ENCODE assay signal across 1 cellular context in genomic region chr16:1983544-1984346, GRCh38.
TF ChIP-seq lines count a peak whose summit lies in the region.

TSS of gene GFER (plus strand) at chr16:1984193. CDS start at chr16:1984219, 26 bp downstream.

TF ChIP-seq in HepG2, 621 proteins besides CTCF, POLR2A, EP300 and RAD21 (continued from another document and continues in another):
- TF ChIP-seq DBP (CRISPR knock-in tag; IDR thresholded peaks at IDR 0.05; ENCODE audit: not compliant biosample characterization) (peak; percentile 37), GATAD1 (CRISPR knock-in tag; IDR thresholded peaks at IDR 0.05) (peak; percentile 83), ZC3H13 (CRISPR knock-in tag; IDR thresholded peaks at IDR 0.05) (0 out of 2 replicates have a peak, but pooled peaks have one; percentile 14), ZNF121 (CRISPR knock-in tag; IDR thresholded peaks at IDR 0.05) (0 out of 2 replicates have a peak, but pooled peaks have one; percentile 6), HCFC1 (IDR thresholded peaks at IDR 0.05; ENCODE audit: low read depth, low read length) (peak; percentile 51), ZMYM3 (CRISPR knock-in tag; IDR thresholded peaks at IDR 0.05) (no peak), HIC2 (CRISPR knock-in tag; IDR thresholded peaks at IDR 0.05; ENCODE audit: low read depth) (no peak), RXRA (CRISPR knock-in tag; IDR thresholded peaks at IDR 0.05) (peak; percentile 85), SOX13 (IDR thresholded peaks at IDR 0.05) (no peak), SOX13 (CRISPR knock-in tag; conservative IDR thresholded peaks at IDR 0.05 in 1 of 2, IDR thresholded peaks at IDR 0.05 in 1 of 2) (no peak), CEBPB (IDR thresholded peaks at IDR 0.05; ENCODE audit: borderline replicate concordance, low read depth, low read length) (peak; percentile 75), KLF9 (CRISPR knock-in tag; IDR thresholded peaks at IDR 0.05; ENCODE audit: low read depth) (no peak), ZSCAN22 (CRISPR knock-in tag; IDR thresholded peaks at IDR 0.05) (no peak), ZMYM2 (CRISPR knock-in tag; IDR thresholded peaks at IDR 0.05) (peak; percentile 81), FOXC1 (CRISPR knock-in tag; IDR thresholded peaks at IDR 0.05; ENCODE audit: borderline replicate concordance) (peak; percentile 50; the same call in 1 of the 2 replicates), NONO (IDR thresholded peaks at IDR 0.05) (no peak), NONO (CRISPR knock-in tag; conservative IDR thresholded peaks at IDR 0.05) (peak; percentile 61), ZFP62 (CRISPR knock-in tag; IDR thresholded peaks at IDR 0.05) (no peak), BHLHE40 (IDR thresholded peaks at IDR 0.05; ENCODE audit: low read length) (peak; percentile 53), ZFX (CRISPR knock-in tag; IDR thresholded peaks at IDR 0.05; ENCODE audit: low read depth) (peak; percentile 86), POGK (CRISPR knock-in tag; conservative IDR thresholded peaks at IDR 0.05) (peak; percentile 75), ZBTB21 (CRISPR knock-in tag; IDR thresholded peaks at IDR 0.05) (no peak), REST (IDR thresholded peaks at IDR 0.05; ENCODE audit: borderline replicate concordance in 1 of 2, low read depth in 1 of 2, low read length in 2 of 2) (no peak), LCORL (IDR thresholded peaks at IDR 0.05) (no peak), LCORL (CRISPR knock-in tag; IDR thresholded peaks at IDR 0.05) (peak; percentile 90), TCF7 (IDR thresholded peaks at IDR 0.05; ENCODE audit: low read depth) (no peak), TERF1 (CRISPR knock-in tag; IDR thresholded peaks at IDR 0.05) (no peak), ZNF335 (CRISPR knock-in tag; IDR thresholded peaks at IDR 0.05) (no peak), NR2F1 (CRISPR knock-in tag; IDR thresholded peaks at IDR 0.05) (peak; percentile 100), HES4 (CRISPR knock-in tag; IDR thresholded peaks at IDR 0.05; ENCODE audit: borderline replicate concordance) (peak; percentile 64; the same call in 1 of the 2 replicates), ZNF710 (CRISPR knock-in tag; IDR thresholded peaks at IDR 0.05; ENCODE audit: borderline replicate concordance) (peak; percentile 20; the same call in 1 of the 2 replicates), ZNF143 (CRISPR knock-in tag; IDR thresholded peaks at IDR 0.05) (peak; percentile 90), ZNF639 (CRISPR knock-in tag; conservative IDR thresholded peaks at IDR 0.05) (0 out of 2 replicates have a peak, but pooled peaks have one; percentile 75), ZNF24 (IDR thresholded peaks at IDR 0.05) (peak; percentile 45; the same call in 1 of the 2 replicates), KMT2A (CRISPR knock-in tag; IDR thresholded peaks at IDR 0.05) (peak; percentile 5; the same call in 1 of the 2 replicates), TEAD3 (CRISPR knock-in tag; optimal IDR thresholded peaks at IDR 0.05; ENCODE audit: borderline replicate concordance) (peak; percentile 57), SNAI1 (CRISPR knock-in tag; IDR thresholded peaks at IDR 0.05; ENCODE audit: borderline replicate concordance) (no peak), ZNF234 (CRISPR knock-in tag; conservative IDR thresholded peaks at IDR 0.05) (peak; percentile 78; the same call in 1 of the 2 replicates), MYPOP (CRISPR knock-in tag; IDR thresholded peaks at IDR 0.05) (peak; percentile 100), CEBPG (CRISPR knock-in tag; IDR thresholded peaks at IDR 0.05) (peak; percentile 4; the same call in 1 of the 2 replicates), ZMAT3 (CRISPR knock-in tag; conservative IDR thresholded peaks at IDR 0.05) (peak; percentile 68; the same call in 1 of the 2 replicates), PHB2 (IDR thresholded peaks at IDR 0.05; ENCODE audit: partially characterized antibody) (no peak), SMAD3 (CRISPR knock-in tag; IDR thresholded peaks at IDR 0.05) (no peak), ZNF784 (CRISPR knock-in tag; IDR thresholded peaks at IDR 0.05; ENCODE audit: borderline replicate concordance) (peak; percentile 73; the same call in 1 of the 2 replicates), ZNF75D (CRISPR knock-in tag; IDR thresholded peaks at IDR 0.05; ENCODE audit: borderline replicate concordance) (no peak), HNRNPL (IDR thresholded peaks at IDR 0.05; ENCODE audit: low read depth, low read length) (0 out of 2 replicates have a peak, but pooled peaks have one; percentile 37), CBFB (CRISPR knock-in tag; IDR thresholded peaks at IDR 0.05) (peak; percentile 63; the same call in 1 of the 2 replicates), NR2F2 (IDR thresholded peaks at IDR 0.05; ENCODE audit: borderline replicate concordance, low read depth) (peak; percentile 97), RXRB (CRISPR knock-in tag; IDR thresholded peaks at IDR 0.05; ENCODE audit: borderline replicate concordance) (peak; percentile 20; the same call in 1 of the 2 replicates), LBX2 (CRISPR knock-in tag; IDR thresholded peaks at IDR 0.05; ENCODE audit: borderline replicate concordance) (no peak), JARID2 (CRISPR knock-in tag; IDR thresholded peaks at IDR 0.05; ENCODE audit: insufficient replicate concordance) (peak; percentile 37), ZBTB37 (CRISPR knock-in tag; IDR thresholded peaks at IDR 0.05) (no peak)
